In the genomic region with DNA sequence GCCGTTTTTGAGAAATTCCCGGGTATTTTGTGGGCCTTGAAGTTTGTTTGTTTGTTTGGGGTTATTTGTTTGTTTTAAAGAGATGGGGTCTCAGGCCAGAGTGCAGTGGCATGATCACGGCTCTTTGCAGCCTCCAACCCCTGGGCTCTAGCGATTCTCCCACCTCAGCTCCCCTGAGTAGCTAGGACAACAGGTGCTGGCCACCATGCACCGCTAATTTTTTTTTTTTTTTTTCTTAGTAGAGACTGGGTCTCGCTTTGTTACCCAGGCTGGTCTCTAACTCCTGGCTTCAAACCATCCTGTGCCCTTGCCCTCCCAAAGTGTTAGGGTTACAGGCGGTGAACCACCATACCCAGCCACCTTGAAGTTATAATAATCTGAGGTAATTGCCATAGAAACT, we compare ENCODE assay signal across 10 cellular contexts. TPM values are rescaled to one million over a fixed set of nuclear protein-coding genes. Genes with fewer than 3 reads are reported as not detected.
DNase-seq lines count a peak whose midpoint lies in the region; ATAC-seq, FAIRE-seq and TF ChIP-seq lines count a peak whose summit lies in the region.
"Had no signal": no experiment of that assay in that cellular context is flagged by ENCODE, and none has a peak within 500 bp of the region (broad histone marks: within the 10 kb centered on the region; RNA-seq: fewer than 3 reads in every experiment).

No MANE protein-coding gene starts in this region.

- peak overlapping the region; percentile 92 for H3K27ac ChIP-seq in Panc1 (ENCODE audit: low read length)
- H3K27ac ChIP-seq in trophoblast cell (ENCODE audit: low read depth, low read length) = no peak overlapping the region
- H3K27ac ChIP-seq in vagina = no peak overlapping the region

- peaks cover 30% of the 10 kb centered on the region for H3K36me3 ChIP-seq in Panc1 (ENCODE audit: control insufficient read depth, insufficient read depth, low read length)
- H3K36me3 ChIP-seq in trophoblast cell (ENCODE audit: control insufficient read depth in 1 of 2, insufficient read depth in 2 of 2, low read length in 2 of 2) = peaks cover 37 to 42% of the 10 kb centered on the region in 2 experiments
- peaks cover 0 to 48% of the 10 kb centered on the region in 2 donors for H3K36me3 ChIP-seq in vagina

- H2BK5ac ChIP-seq in trophoblast cell (ENCODE audit: low read depth, low read length, poor library complexity) = no peak overlapping the region

- H2AK5ac ChIP-seq in trophoblast cell (ENCODE audit: low read length) = no peak overlapping the region

- WGBS in trophoblast cell (ENCODE audit: extremely low coverage, insufficient coverage, insufficient read length) = no CpG with 5 or more reads among the region's 7 CpGs

- H3K4me3 ChIP-seq in GM12865 (ENCODE audit: low read depth, low read length) (peak overlapping the region; percentile 70), Panc1 (ENCODE audit: low read depth in 2 of 2, low read length in 2 of 2) (peak overlapping the region; percentile 75 to 93), trophoblast cell (ENCODE audit: low read depth, low read length) (no peak overlapping the region), vagina (peak overlapping the region in 1 of 2 donors; percentile 95)

- no peak overlapping the region for H4K91ac ChIP-seq in trophoblast cell (ENCODE audit: low read depth, low read length)

- H3K79me1 ChIP-seq in trophoblast cell (ENCODE audit: low read length) = peaks cover 4% of the 10 kb centered on the region

- no peak for DNase-seq in GM12865 (ENCODE audit: low read depth)
- DNase-seq in Panc1 (ENCODE audit: low read depth, low spot score) = no peak
- no peak for DNase-seq in endothelial cell (ENCODE audit: low spot score)
- DNase-seq in trophoblast cell = no peak
- no peak for DNase-seq in NCI-H1048 (lab: John Stamatoyannopoulos, UW)
- DNase-seq in GM12892 (ENCODE audit: insufficient read length) = no peak
- DNase-seq in vagina (ENCODE audit: extremely low spot score in 2 of 2) = no peak
- DNase-seq: IMR-90; NK-92 treated with Interleukin-12 subunit alpha and Interleukin-12 subunit beta, amount 100 ng/mL, for 24 hours had no signal

- no peak overlapping the region for H3K4me2 ChIP-seq in trophoblast cell (ENCODE audit: low read length)

- H3K4me3 Mint-ChIP-seq in endothelial cell (ENCODE audit: unreplicated experiment) = peak overlapping the region; percentile 78

- intact Hi-C loops in Panc1 (cut with micrococcal nuclease; ENCODE audit: unreplicated experiment) (no loop called here), vagina (cut with DNase I) (no loop called here)

- H3K27me3 ChIP-seq in Panc1 (ENCODE audit: control insufficient read depth, insufficient read depth, low read length) = no peaks in the 10 kb centered on the region
- H3K27me3 ChIP-seq in trophoblast cell (ENCODE audit: insufficient read depth, low read length) = no peaks in the 10 kb centered on the region
- no peaks in the 10 kb centered on the region for H3K27me3 ChIP-seq in vagina

- no peak for TF ChIP-seq CTCF in GM12865 (IDR thresholded peaks at IDR 0.05; ENCODE audit: insufficient read depth, low read depth, low read length, missing control alignments)
- no peak for TF ChIP-seq CTCF in Panc1 (IDR thresholded peaks at IDR 0.05)
- TF ChIP-seq CTCF in endothelial cell (IDR thresholded peaks at IDR 0.05; ENCODE audit: unreplicated experiment) = no peak
- no peak for TF ChIP-seq CTCF in vagina (IDR thresholded peaks at IDR 0.05)

- no peak overlapping the region for H3K9ac ChIP-seq in trophoblast cell (ENCODE audit: low read length)

- no TSS peak for BruUV-seq in Panc1 (replicated peaks; lab: Mats Ljungman, UMichigan)

- ATAC-seq in Panc1 (no peak), GM18907 (IDR thresholded peaks at IDR 0.05; ENCODE audit: unreplicated experiment) (no peak)

- H3K9me3 ChIP-seq in Panc1 (ENCODE audit: control insufficient read depth, insufficient read depth, low read depth, low read length) (no peaks in the 10 kb centered on the region), trophoblast cell (ENCODE audit: insufficient read depth, low read depth, low read length) (peaks cover 4% of the 10 kb centered on the region), vagina (no peaks in the 10 kb centered on the region)

- H2BK12ac ChIP-seq in trophoblast cell (ENCODE audit: low read length) = no peak overlapping the region

- H3K9me3 Mint-ChIP-seq in endothelial cell (ENCODE audit: unreplicated experiment) = peaks cover 6% of the 10 kb centered on the region

- peaks cover 17% of the 10 kb centered on the region for H3K4me1 Mint-ChIP-seq in endothelial cell (ENCODE audit: unreplicated experiment)

- H3K79me2 ChIP-seq in trophoblast cell (ENCODE audit: control insufficient read depth, insufficient read depth, low read length, poor library complexity) = peaks cover 12% of the 10 kb centered on the region

- no peak overlapping the region for H2AFZ ChIP-seq in trophoblast cell (ENCODE audit: insufficient read depth, low read length, poor library complexity)

- no peak overlapping the region for H3K23ac ChIP-seq in trophoblast cell (ENCODE audit: low read length)

- H3K36me3 Mint-ChIP-seq in endothelial cell (ENCODE audit: low read depth, unreplicated experiment) = peaks cover 27% of the 10 kb centered on the region

- POLR2A ChIA-PET in Panc1 (lab: Charles Lee) = no interaction called here

- in situ Hi-C loops in Panc1 (cut with HindIII; ENCODE audit: low pct_unique_long_range_greater_than_20kb, low sequenced_read_pairs) = no loop called here

- peaks cover 12% of the 10 kb centered on the region for H3K27me3 Mint-ChIP-seq in endothelial cell (ENCODE audit: unreplicated experiment)

- CTCF ChIA-PET in Panc1 (lab: Charles Lee) = no interaction called here

- H4K8ac ChIP-seq in trophoblast cell (ENCODE audit: low read depth, low read length) = no peak overlapping the region

- H3K4me1 ChIP-seq in Panc1 (ENCODE audit: control insufficient read depth, insufficient read depth, low read length) = peaks cover 15% of the 10 kb centered on the region
- H3K4me1 ChIP-seq in trophoblast cell (ENCODE audit: control insufficient read depth in 1 of 2, insufficient read depth in 2 of 2, low read length in 2 of 2) = peaks cover 3 to 5% of the 10 kb centered on the region in 2 experiments
- peaks cover 49% of the 10 kb centered on the region for H3K4me1 ChIP-seq in vagina

- no peak overlapping the region for H3K18ac ChIP-seq in trophoblast cell (ENCODE audit: low read length)

- TF ChIP-seq POLR2A in GM12892 (IDR thresholded peaks at IDR 0.05; ENCODE audit: low read depth, low read length) (no peak), vagina (IDR thresholded peaks at IDR 0.05) (no peak)

- peak overlapping the region; percentile 74 for H3K27ac Mint-ChIP-seq in endothelial cell (ENCODE audit: unreplicated experiment)

- H2BK120ac ChIP-seq in trophoblast cell (ENCODE audit: insufficient read depth, low read length, poor library complexity) = no peak overlapping the region

- no peak overlapping the region for H4K12ac ChIP-seq in trophoblast cell (ENCODE audit: low read depth, low read length)

- no peak for FAIRE-seq in GM12892 (lab: Jason Lieb, UNC)

- H3K4ac ChIP-seq in trophoblast cell (ENCODE audit: low read depth, low read length) = peak overlapping the region; percentile 81

- no peak overlapping the region for H3K14ac ChIP-seq in trophoblast cell (ENCODE audit: low read length)

RNA-seq across cellular contexts. Expression of a gene that starts 2.0 kb away (rescaled TPM):
- total RNA-seq in Panc1 (2021; ENCODE audit: unreplicated experiment) = 87.0 TPM
- polyA plus RNA-seq in Panc1 (2012; ENCODE audit: insufficient read length) = 94.2 TPM
- total RNA-seq in endothelial cell (ENCODE audit: unreplicated experiment) = 59.3 TPM
- 72.8 and 73.0 TPM in 2 replicates for polyA plus RNA-seq in trophoblast cell (2013)
- 40.1 TPM for polyA plus RNA-seq in GM12892 (2012; ENCODE audit: missing spikeins)
- total RNA-seq in vagina = 67.3 TPM

RNA-seq across cellular contexts. Expression of a gene that starts 7.6 kb away (rescaled TPM):
- total RNA-seq in Panc1 (2021; ENCODE audit: unreplicated experiment) (2.9 TPM), endothelial cell (ENCODE audit: unreplicated experiment) (not detected), vagina (not detected)
- polyA plus RNA-seq in Panc1 (2012; ENCODE audit: insufficient read length) = 8.0 TPM
- 0.93 and 1.2 TPM in 2 replicates for polyA plus RNA-seq in trophoblast cell (2013)
- 0.53 TPM for polyA plus RNA-seq in GM12892 (2012; ENCODE audit: missing spikeins)

RNA-seq across cellular contexts. Expression of a gene that starts 8.6 kb away (rescaled TPM):
- 111 TPM for total RNA-seq in Panc1 (2021; ENCODE audit: unreplicated experiment)
- polyA plus RNA-seq in Panc1 (2012; ENCODE audit: insufficient read length) = 218 TPM
- 152 TPM for total RNA-seq in endothelial cell (ENCODE audit: unreplicated experiment)
- 409 and 437 TPM in 2 replicates for polyA plus RNA-seq in trophoblast cell (2013)
- 23.9 TPM for polyA plus RNA-seq in GM12892 (2012; ENCODE audit: missing spikeins)
- total RNA-seq in vagina = 116 TPM

RNA-seq across cellular contexts. Expression of a gene that starts 19.7 kb away (rescaled TPM):
- 0.57 TPM for total RNA-seq in Panc1 (2021; ENCODE audit: unreplicated experiment)
- polyA plus RNA-seq in Panc1 (2012; ENCODE audit: insufficient read length) = not detected
- not detected for total RNA-seq in endothelial cell (ENCODE audit: unreplicated experiment)
- polyA plus RNA-seq in trophoblast cell (2013) = 20.0 and 21.0 TPM in 2 replicates
- 1.5 TPM for polyA plus RNA-seq in GM12892 (2012; ENCODE audit: missing spikeins)
- 323 TPM for total RNA-seq in vagina
- total RNA-seq: IMR-90 had no signal

RNA-seq across cellular contexts. Expression of a gene that starts 22.6 kb away (rescaled TPM):
- total RNA-seq in Panc1 (2021; ENCODE audit: unreplicated experiment) (46.8 TPM), endothelial cell (ENCODE audit: unreplicated experiment) (23.6 TPM), vagina (43.2 TPM)
- 45.1 TPM for polyA plus RNA-seq in Panc1 (2012; ENCODE audit: insufficient read length)
- polyA plus RNA-seq in trophoblast cell (2013) = 29.2 and 31.4 TPM in 2 replicates
- 38.4 TPM for polyA plus RNA-seq in GM12892 (2012; ENCODE audit: missing spikeins)
